ENCODE assay signal across 1 cellular context in genomic region chr5:52783226-52783959, GRCh38.
TF ChIP-seq lines count a peak whose summit lies in the region.

No MANE protein-coding gene starts in this region.

TF ChIP-seq in IMR-90, 13 proteins besides CTCF, POLR2A, EP300 and RAD21:
- no peak for TF ChIP-seq NFE2L2 (IDR thresholded peaks at IDR 0.05; ENCODE audit: low read depth, low read length)
- TF ChIP-seq CEBPB (IDR thresholded peaks at IDR 0.05; ENCODE audit: low read depth, low read length): peak; percentile 84
